10 cellular contexts compared by ENCODE assay signal in the genomic region with DNA sequence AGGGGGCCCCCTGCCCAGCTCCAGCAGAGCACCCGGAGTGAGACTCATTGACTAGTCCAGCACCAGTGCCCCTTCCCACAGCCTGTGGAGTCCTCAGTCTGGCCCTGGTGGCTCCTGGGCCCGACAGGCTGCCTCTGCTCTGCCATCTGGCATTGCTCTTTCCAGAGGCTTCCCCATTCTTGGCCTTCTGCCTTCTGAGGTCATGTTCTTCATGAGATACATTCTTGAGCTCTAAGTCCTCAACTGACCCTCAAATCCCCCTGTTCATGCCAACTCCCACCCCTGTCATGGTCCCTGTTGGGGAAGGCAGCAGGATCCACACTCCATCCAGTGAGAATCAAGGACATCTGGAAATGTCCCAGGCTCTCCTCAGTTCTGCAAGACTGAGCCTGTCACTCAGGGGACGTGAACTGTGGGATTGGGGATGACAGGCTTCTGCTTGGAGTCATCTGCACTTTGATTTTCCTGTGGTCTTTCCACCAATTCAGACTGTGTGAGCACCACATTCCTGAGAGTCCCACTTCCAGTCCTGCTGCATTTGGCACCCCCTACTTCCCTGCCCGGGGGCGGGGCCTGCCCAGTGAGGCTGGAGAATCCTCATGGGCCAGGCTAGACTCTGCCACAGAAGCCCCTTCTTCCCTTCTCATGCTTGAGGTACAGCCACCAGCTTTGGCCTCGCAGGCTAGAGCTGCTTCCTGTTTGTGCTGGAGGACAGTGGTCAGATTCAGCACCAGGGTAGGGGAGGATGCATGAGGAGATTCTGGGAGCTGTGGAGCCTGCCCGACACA. TPM values are rescaled to one million over a fixed set of nuclear protein-coding genes. Genes with fewer than 3 reads are reported as not detected.
DNase-seq lines count a peak whose midpoint lies in the region; ATAC-seq and TF ChIP-seq lines count a peak whose summit lies in the region.
"Had no signal": no experiment of that assay in that cellular context is flagged by ENCODE, and none has a peak within 500 bp of the region (broad histone marks: within the 10 kb centered on the region; RNA-seq: fewer than 3 reads in every experiment).

No MANE protein-coding gene starts in this region.

- TF ChIP-seq CTCF in fibroblast of mammary gland (conservative IDR thresholded peaks at IDR 0.05; ENCODE audit: control insufficient read depth, insufficient read depth, low read depth, low read length): no peak
- TF ChIP-seq CTCF in OCI-LY7 (conservative IDR thresholded peaks at IDR 0.05; ENCODE audit: low read length): no peak

- H4K20me1 ChIP-seq in OCI-LY7 (ENCODE audit: insufficient read depth, low read length): no peaks in the 10 kb centered on the region

- peak overlapping the region; percentile 99 for H3K27ac Mint-ChIP-seq in stimulated activated effector memory CD8-positive, alpha-beta T cell treated with anti-CD3 and anti-CD28 coated beads, Interleukin-12 subunit alpha, Interleukin-12 subunit beta, amount 100 ng/mL, for 72 hours

- peaks cover 34% of the 10 kb centered on the region for H3K4me1 ChIP-seq in OCI-LY7 (ENCODE audit: insufficient read depth, low read length, poor library complexity, severe bottlenecking)

- H3K36me3 Mint-ChIP-seq in stimulated activated effector memory CD8-positive, alpha-beta T cell treated with anti-CD3 and anti-CD28 coated beads, Interleukin-12 subunit alpha, Interleukin-12 subunit beta, amount 100 ng/mL, for 72 hours: peaks cover 67% of the 10 kb centered on the region

- H2AFZ ChIP-seq in OCI-LY7 (ENCODE audit: low read length): no peak overlapping the region

- no peaks in the 10 kb centered on the region for H3K9me3 Mint-ChIP-seq in stimulated activated effector memory CD8-positive, alpha-beta T cell treated with anti-CD3 and anti-CD28 coated beads, Interleukin-12 subunit alpha, Interleukin-12 subunit beta, amount 100 ng/mL, for 72 hours
- H3K9me3 Mint-ChIP-seq: activated B cell treated with CpG ODN at 0.5 μM for 24 hours had no signal

- POLR2A ChIA-PET in OCI-LY7 (lab: Charles Lee): no interaction called here

- intact Hi-C loops in OCI-LY7 (cut with micrococcal nuclease; ENCODE audit: unreplicated experiment): no loop called here

- peaks cover 7% of the 10 kb centered on the region; the same call in 1 of the 2 replicates for H3K36me3 ChIP-seq in OCI-LY7 (ENCODE audit: insufficient read depth, low read length)

- ATAC-seq in stimulated activated effector memory CD8-positive, alpha-beta T cell treated with anti-CD3 and anti-CD28 coated beads, Interleukin-12 subunit alpha, Interleukin-12 subunit beta, amount 100 ng/mL, for 72 hours: no peak

- H3K4me3 ChIP-seq in fibroblast of mammary gland (ENCODE audit: control insufficient read depth, low read depth, low read length): no peak overlapping the region
- no peak overlapping the region for H3K4me3 ChIP-seq in OCI-LY7 (ENCODE audit: low read depth, low read length, poor library complexity, severe bottlenecking)

- H3K4me3 Mint-ChIP-seq in stimulated activated effector memory CD8-positive, alpha-beta T cell treated with anti-CD3 and anti-CD28 coated beads, Interleukin-12 subunit alpha, Interleukin-12 subunit beta, amount 100 ng/mL, for 72 hours: peak overlapping the region; percentile 98

- BruUV-seq in OCI-LY7 (replicated peaks; lab: Mats Ljungman, UMichigan): no TSS peak

- CTCF ChIA-PET in OCI-LY7 (lab: Charles Lee; ENCODE audit: unreplicated experiment): interaction anchor here (0.5 to 1.0 kb wide), 2 partner anchors 9 to 18 kb away, joined by 3 to 4 read pairs; no protein-coding TSS in a partner anchor

- H3K9me3 ChIP-seq in OCI-LY7 (ENCODE audit: low read length): no peaks in the 10 kb centered on the region

- H3K9me2 ChIP-seq in OCI-LY7 (ENCODE audit: insufficient read depth, low read length): no peaks in the 10 kb centered on the region

- DNase-seq in DMS 273 (lab: John Stamatoyannopoulos, UW; ENCODE audit: unreplicated experiment) (peak; percentile 69), DMS 273 treated with DMSO at 0.1 percent for 48 hours (lab: John Stamatoyannopoulos, UW) (no peak), RPMI7951 (ENCODE audit: low read depth) (peak; percentile 82), fibroblast of mammary gland (ENCODE audit: low read depth) (peak; percentile 79), cerebellum (ENCODE audit: low spot score) (no peak), NCI-H2029 treated with DMSO at 0.1 percent for 48 hours (lab: John Stamatoyannopoulos, UW) (no peak), OCI-LY7 (ENCODE audit: low spot score) (no peak)
- no peak for DNase-seq in stimulated activated effector memory CD8-positive, alpha-beta T cell treated with anti-CD3 and anti-CD28 coated beads, Interleukin-12 subunit alpha, Interleukin-12 subunit beta, amount 100 ng/mL, for 72 hours (ENCODE audit: low spot score in 2 of 2)
- DNase-seq: activated B cell treated with CpG ODN at 0.5 μM for 24 hours had no signal

- H3K4me2 ChIP-seq in OCI-LY7 (ENCODE audit: low read length): no peak overlapping the region

- no peaks in the 10 kb centered on the region for H3K79me2 ChIP-seq in OCI-LY7 (ENCODE audit: insufficient read depth, low read depth, low read length)

- H3K4me1 Mint-ChIP-seq in stimulated activated effector memory CD8-positive, alpha-beta T cell treated with anti-CD3 and anti-CD28 coated beads, Interleukin-12 subunit alpha, Interleukin-12 subunit beta, amount 100 ng/mL, for 72 hours: peaks cover 61% of the 10 kb centered on the region

- no peak overlapping the region for H3K27ac ChIP-seq in OCI-LY7 (ENCODE audit: low read depth, low read length, poor library complexity, severe bottlenecking)
- H3K27ac ChIP-seq: 22Rv1 had no signal

RNA-seq across cellular contexts. Expression of gene TRPV2, which starts 2.7 kb away (rescaled TPM):
- 123 and 130 TPM in 2 replicates for total RNA-seq in RPMI7951 (2014; rRNA removed; shearing (Covaris generic))
- total RNA-seq in cerebellum: 1.8 TPM
- total RNA-seq in OCI-LY7 (2014; rRNA removed; shearing (Covaris generic)): 10.5 and 15.4 TPM in 2 replicates
- total RNA-seq in OCI-LY7 (2022): 4.9 and 5.3 TPM in 2 replicates

RNA-seq across cellular contexts. Expression of gene UBB, which starts 37.2 kb away (rescaled TPM):
- 2,073 and 2,186 TPM in 2 replicates for total RNA-seq in RPMI7951 (2014; rRNA removed; shearing (Covaris generic))
- total RNA-seq in cerebellum: 1,017 TPM
- total RNA-seq in OCI-LY7 (2014; rRNA removed; shearing (Covaris generic)): 2,854 and 2,972 TPM in 2 replicates
- total RNA-seq in OCI-LY7 (2022): 1,291 and 1,479 TPM in 2 replicates

Comparison
In these comparisons a context has a peak if more than half of its experiments do, and no peak if none do; other contexts are left out.
1. DNase-seq: peak in DMS 273 (single experiment), RPMI7951 (single experiment) and fibroblast of mammary gland (single experiment); none in DMS 273 treated with DMSO at 0.1 percent for 48 hours (single experiment), stimulated activated effector memory CD8-positive, alpha-beta T cell treated with anti-CD3 and anti-CD28 coated beads, Interleukin-12 subunit alpha, Interleukin-12 subunit beta, amount 100 ng/mL, for 72 hours (0 of 2), cerebellum (single experiment), NCI-H2029 treated with DMSO at 0.1 percent for 48 hours (single experiment) and OCI-LY7 (single experiment).